Comparison of ENCODE assay signal across 1 cellular context in the genomic region with DNA sequence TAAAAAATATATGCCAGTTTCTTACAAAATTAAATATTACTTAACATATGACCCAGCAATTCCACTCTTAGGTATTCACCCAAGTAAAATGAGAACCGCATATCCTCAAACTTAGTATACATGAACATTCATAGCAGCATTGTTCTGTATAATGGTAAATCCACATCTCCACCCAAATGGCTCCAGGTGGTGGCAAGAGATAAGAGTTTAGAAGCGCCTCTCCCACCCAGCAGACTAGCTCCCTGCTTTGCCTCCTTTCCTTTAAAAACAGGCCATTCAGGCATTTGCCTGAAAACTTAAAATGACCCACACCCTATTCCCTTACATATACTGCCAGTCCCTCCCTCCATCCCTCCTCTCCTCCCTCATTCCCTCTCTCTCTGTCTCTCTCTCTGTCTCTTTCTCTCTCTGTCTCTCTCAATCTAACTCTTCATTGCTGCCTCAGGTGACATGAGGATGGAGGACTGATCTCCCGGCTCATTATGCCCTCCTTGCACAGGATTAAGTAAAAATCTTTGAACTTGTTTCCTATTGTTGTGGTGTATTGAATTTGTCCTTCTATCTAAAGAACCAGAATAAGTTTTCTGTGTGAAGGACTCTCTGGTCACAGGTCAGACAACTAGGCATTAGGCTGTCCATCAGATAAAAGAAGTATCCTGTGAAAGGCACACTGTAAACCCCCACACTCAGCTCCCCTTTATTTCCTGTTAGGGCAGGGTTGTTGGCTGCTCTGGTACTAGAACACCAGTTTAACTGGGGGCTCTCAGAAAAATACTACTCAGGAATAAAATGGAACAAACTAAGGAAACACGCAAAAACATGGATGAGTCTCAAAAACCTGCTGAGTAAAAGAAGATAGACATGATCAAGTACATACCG.
A peak's percentile ranks its signal among the peaks of the same experiment; 100 is the strongest.
TF ChIP-seq lines count a peak whose summit lies in the region.

No MANE protein-coding gene starts in this region.

TF ChIP-seq in K562, 482 proteins besides CTCF, POLR2A, EP300 and RAD21 (continued from another document and continues in another):
- TF ChIP-seq, protein P1, sequence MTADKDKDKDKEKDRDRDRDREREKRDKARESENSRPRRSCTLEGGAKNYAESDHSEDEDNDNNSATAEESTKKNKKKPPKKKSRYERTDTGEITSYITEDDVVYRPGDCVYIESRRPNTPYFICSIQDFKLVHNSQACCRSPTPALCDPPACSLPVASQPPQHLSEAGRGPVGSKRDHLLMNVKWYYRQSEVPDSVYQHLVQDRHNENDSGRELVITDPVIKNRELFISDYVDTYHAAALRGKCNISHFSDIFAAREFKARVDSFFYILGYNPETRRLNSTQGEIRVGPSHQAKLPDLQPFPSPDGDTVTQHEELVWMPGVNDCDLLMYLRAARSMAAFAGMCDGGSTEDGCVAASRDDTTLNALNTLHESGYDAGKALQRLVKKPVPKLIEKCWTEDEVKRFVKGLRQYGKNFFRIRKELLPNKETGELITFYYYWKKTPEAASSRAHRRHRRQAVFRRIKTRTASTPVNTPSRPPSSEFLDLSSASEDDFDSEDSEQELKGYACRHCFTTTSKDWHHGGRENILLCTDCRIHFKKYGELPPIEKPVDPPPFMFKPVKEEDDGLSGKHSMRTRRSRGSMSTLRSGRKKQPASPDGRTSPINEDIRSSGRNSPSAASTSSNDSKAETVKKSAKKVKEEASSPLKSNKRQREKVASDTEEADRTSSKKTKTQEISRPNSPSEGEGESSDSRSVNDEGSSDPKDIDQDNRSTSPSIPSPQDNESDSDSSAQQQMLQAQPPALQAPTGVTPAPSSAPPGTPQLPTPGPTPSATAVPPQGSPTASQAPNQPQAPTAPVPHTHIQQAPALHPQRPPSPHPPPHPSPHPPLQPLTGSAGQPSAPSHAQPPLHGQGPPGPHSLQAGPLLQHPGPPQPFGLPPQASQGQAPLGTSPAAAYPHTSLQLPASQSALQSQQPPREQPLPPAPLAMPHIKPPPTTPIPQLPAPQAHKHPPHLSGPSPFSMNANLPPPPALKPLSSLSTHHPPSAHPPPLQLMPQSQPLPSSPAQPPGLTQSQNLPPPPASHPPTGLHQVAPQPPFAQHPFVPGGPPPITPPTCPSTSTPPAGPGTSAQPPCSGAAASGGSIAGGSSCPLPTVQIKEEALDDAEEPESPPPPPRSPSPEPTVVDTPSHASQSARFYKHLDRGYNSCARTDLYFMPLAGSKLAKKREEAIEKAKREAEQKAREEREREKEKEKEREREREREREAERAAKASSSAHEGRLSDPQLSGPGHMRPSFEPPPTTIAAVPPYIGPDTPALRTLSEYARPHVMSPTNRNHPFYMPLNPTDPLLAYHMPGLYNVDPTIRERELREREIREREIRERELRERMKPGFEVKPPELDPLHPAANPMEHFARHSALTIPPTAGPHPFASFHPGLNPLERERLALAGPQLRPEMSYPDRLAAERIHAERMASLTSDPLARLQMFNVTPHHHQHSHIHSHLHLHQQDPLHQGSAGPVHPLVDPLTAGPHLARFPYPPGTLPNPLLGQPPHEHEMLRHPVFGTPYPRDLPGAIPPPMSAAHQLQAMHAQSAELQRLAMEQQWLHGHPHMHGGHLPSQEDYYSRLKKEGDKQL (CRISPR knock-in tag; IDR thresholded peaks at IDR 0.05; ENCODE audit: borderline replicate concordance) = no peak
- no peak for TF ChIP-seq MEF2A (IDR thresholded peaks at IDR 0.05; ENCODE audit: control insufficient read depth, low read depth, low read length)
- TF ChIP-seq MNT (conservative IDR thresholded peaks at IDR 0.05) = peak in 1 of 2 experiments; percentile 21; a peak in 3 of 4 replicates
- no peak; the same call in 1 of the 2 replicates for TF ChIP-seq LCOR (CRISPR knock-in tag; IDR thresholded peaks at IDR 0.05)
- TF ChIP-seq ZFPM2 (CRISPR knock-in tag; IDR thresholded peaks at IDR 0.05) = no peak
- TF ChIP-seq ZNF780A (CRISPR knock-in tag; IDR thresholded peaks at IDR 0.05) = no peak
- TF ChIP-seq SAFB (IDR thresholded peaks at IDR 0.05; ENCODE audit: borderline replicate concordance, low read depth, low read length) = no peak
- no peak for TF ChIP-seq POU5F1 (IDR thresholded peaks at IDR 0.05; ENCODE audit: borderline replicate concordance, low read depth, low read length, partially characterized antibody)
- TF ChIP-seq HDAC6 (IDR thresholded peaks at IDR 0.05; ENCODE audit: low read depth, low read length) = no peak
- TF ChIP-seq CCNT2 (IDR thresholded peaks at IDR 0.05; ENCODE audit: borderline replicate concordance, extremely low read depth, insufficient read length, low read depth, low read length) = peak; percentile 43
- no peak for TF ChIP-seq BRD9 (IDR thresholded peaks at IDR 0.05; ENCODE audit: low read depth, partially characterized antibody)
- TF ChIP-seq FOXK2 (conservative IDR thresholded peaks at IDR 0.05 in 1 of 2, IDR thresholded peaks at IDR 0.05 in 1 of 2; ENCODE audit: low read depth in 2 of 2) = peak in 1 of 2 experiments; percentile 23; a peak in 3 of 4 replicates
- no peak for TF ChIP-seq CHD7 (IDR thresholded peaks at IDR 0.05; ENCODE audit: low read depth, low read length)
- no peak for TF ChIP-seq IFI16 (CRISPR knock-in tag; IDR thresholded peaks at IDR 0.05)
- no peak for TF ChIP-seq TFAM (CRISPR knock-in tag; conservative IDR thresholded peaks at IDR 0.05)
- no peak for TF ChIP-seq RNF219 (CRISPR knock-in tag; IDR thresholded peaks at IDR 0.05)
- no peak for TF ChIP-seq SMC3 (conservative IDR thresholded peaks at IDR 0.05; ENCODE audit: insufficient read depth, low read depth, low read length)
- no peak for TF ChIP-seq ZNF77 (CRISPR knock-in tag; IDR thresholded peaks at IDR 0.05)
- TF ChIP-seq JUNB (CRISPR knock-in tag; conservative IDR thresholded peaks at IDR 0.05) = no peak
- no peak for TF ChIP-seq ATF2 (CRISPR knock-in tag; IDR thresholded peaks at IDR 0.05)
- TF ChIP-seq ZNF311 (CRISPR knock-in tag; IDR thresholded peaks at IDR 0.05) = no peak
- TF ChIP-seq ZNF785 (CRISPR knock-in tag; IDR thresholded peaks at IDR 0.05) = no peak
- TF ChIP-seq ZNF644 (tag; IDR thresholded peaks at IDR 0.05; ENCODE audit: low read depth) = no peak
- no peak for TF ChIP-seq KAT2B (IDR thresholded peaks at IDR 0.05; ENCODE audit: low read depth, low read length)
